In the genomic region with DNA sequence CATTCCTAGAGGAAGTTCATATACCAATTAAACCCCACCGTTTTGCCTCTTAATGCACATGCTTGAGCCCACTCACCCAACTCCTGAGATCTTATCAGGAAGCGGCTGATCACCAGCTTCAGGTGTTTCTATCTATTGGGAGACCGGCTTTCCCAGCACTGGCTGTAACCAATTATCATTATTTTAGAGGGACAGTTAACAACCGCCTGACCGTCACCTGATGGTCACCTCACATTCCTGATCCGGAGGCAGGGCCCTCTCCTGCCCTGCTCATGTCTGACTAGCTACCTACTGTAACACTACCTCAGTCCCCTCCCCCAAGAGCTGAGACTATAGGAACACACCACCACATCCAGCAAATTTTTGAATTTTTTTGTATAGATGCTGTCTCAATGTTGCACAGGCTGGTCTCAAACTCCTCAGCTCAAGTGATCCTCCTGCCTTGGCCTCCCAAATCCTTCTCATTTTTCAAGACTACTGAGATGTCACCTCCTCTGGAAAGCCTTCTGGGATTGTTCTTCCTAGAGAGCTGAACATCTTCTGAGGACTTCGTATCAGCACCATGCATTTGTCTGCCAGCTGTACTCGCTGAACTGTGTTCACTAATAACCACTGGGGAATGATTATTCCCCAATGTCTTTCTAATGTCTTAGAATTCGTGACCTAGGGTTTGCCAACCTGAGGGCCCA, we compare ENCODE assay signal across 15 cellular contexts.
DNase-seq lines count a peak whose midpoint lies in the region; ATAC-seq and TF ChIP-seq lines count a peak whose summit lies in the region.
"Had no signal": no experiment of that assay in that cellular context is flagged by ENCODE, and none has a peak within 500 bp of the region (broad histone marks: within the 10 kb centered on the region; RNA-seq: fewer than 3 reads in every experiment).

No MANE protein-coding gene starts in this region.

- H3K4me1 ChIP-seq in Panc1 (ENCODE audit: control insufficient read depth, insufficient read depth, low read length) (peaks cover 54% of the 10 kb centered on the region), endodermal cell (ENCODE audit: control insufficient read depth, insufficient read depth, low read length) (peaks cover 8% of the 10 kb centered on the region)
- H3K4me1 ChIP-seq: BLaER1 treated with 17β-estradiol and CSF1 and Interleukin-3, amounts not matched to agents 10 nM and 100 nM had no signal

- H3K27ac ChIP-seq in Panc1 (ENCODE audit: low read length) (peak overlapping the region; percentile 85), endodermal cell (ENCODE audit: low read depth, low read length) (no peak overlapping the region), coronary artery (no peak overlapping the region)
- H3K27ac ChIP-seq: BLaER1 treated with 17β-estradiol and CSF1 and Interleukin-3, amounts not matched to agents 10 nM and 100 nM had no signal

- no peak overlapping the region for H3K4me3 ChIP-seq in Panc1 (ENCODE audit: low read depth in 2 of 2, low read length in 2 of 2)
- H3K4me3 ChIP-seq in endodermal cell (ENCODE audit: low read length): no peak overlapping the region
- H3K4me3 ChIP-seq in coronary artery: no peak overlapping the region
- H3K4me3 ChIP-seq: BLaER1 treated with 17β-estradiol and CSF1 and Interleukin-3, amounts not matched to agents 10 nM and 100 nM; GM23338 had no signal

- H3K4me3 Mint-ChIP-seq in endodermal cell (no peak overlapping the region), neural crest cell (no peak overlapping the region)
- H3K4me3 Mint-ChIP-seq: B cell; CD8-positive, alpha-beta T cell; GM23338 had no signal

- H3K27ac Mint-ChIP-seq in endodermal cell: no peak overlapping the region
- peak overlapping the region; percentile 20 for H3K27ac Mint-ChIP-seq in neural crest cell (ENCODE audit: unreplicated experiment)
- H3K27ac Mint-ChIP-seq: B cell; CD8-positive, alpha-beta T cell; GM23338 had no signal

- no TSS peak for BruUV-seq in Panc1 (replicated peaks; lab: Mats Ljungman, UMichigan)

- CTCF ChIA-PET in Panc1 (lab: Charles Lee): no interaction called here

- no peaks in the 10 kb centered on the region for H3K9me3 Mint-ChIP-seq in endodermal cell
- H3K9me3 Mint-ChIP-seq in neural crest cell: no peaks in the 10 kb centered on the region
- H3K9me3 Mint-ChIP-seq: CD8-positive, alpha-beta T cell had no signal

- no peaks in the 10 kb centered on the region for H3K27me3 ChIP-seq in Panc1 (ENCODE audit: control insufficient read depth, insufficient read depth, low read length)
- no peaks in the 10 kb centered on the region for H3K27me3 ChIP-seq in endodermal cell (ENCODE audit: control insufficient read depth, insufficient read depth, low read length, poor library complexity, severe bottlenecking)

- POLR2A ChIA-PET in Panc1 (lab: Charles Lee): no interaction called here

- in situ Hi-C loops in Panc1 (cut with HindIII; ENCODE audit: low pct_unique_long_range_greater_than_20kb, low sequenced_read_pairs): no loop called here

- DNase-seq in Panc1 (ENCODE audit: low read depth, low spot score) (no peak), endodermal cell (peak; percentile 30), neural crest cell (ENCODE audit: low read depth, low spot score) (no peak), coronary artery (ENCODE audit: low spot score) (no peak), cortex of kidney (lab: John Stamatoyannopoulos, UW) (no peak), NCI-H82 (lab: John Stamatoyannopoulos, UW) (no peak)
- DNase-seq: Calu3; CD8-positive, alpha-beta T cell; DMS79 treated with DMSO at 0.1 percent for 48 hours; GF-D8; H7 had no signal

- WGBS in endodermal cell (ENCODE audit: insufficient coverage in 1 of 2, insufficient read length in 1 of 2), 2 experiments: 91 to 96% methylated on average over 9 of the region's 9 CpGs

- peaks cover 27% of the 10 kb centered on the region for H3K27me3 Mint-ChIP-seq in endodermal cell (ENCODE audit: insufficient read depth)
- peaks cover 2% of the 10 kb centered on the region for H3K27me3 Mint-ChIP-seq in neural crest cell (ENCODE audit: low read depth)

- TF ChIP-seq CTCF in Panc1 (IDR thresholded peaks at IDR 0.05) (no peak), endodermal cell (conservative IDR thresholded peaks at IDR 0.05) (no peak), neural crest cell (conservative IDR thresholded peaks at IDR 0.05) (no peak), coronary artery (IDR thresholded peaks at IDR 0.05) (no peak)

- H3K9me3 ChIP-seq in Panc1 (ENCODE audit: control insufficient read depth, insufficient read depth, low read depth, low read length): no peaks in the 10 kb centered on the region
- H3K9me3 ChIP-seq in endodermal cell (ENCODE audit: control insufficient read depth, low read length): no peaks in the 10 kb centered on the region

- H3K4me1 Mint-ChIP-seq in endodermal cell (peaks cover 7% of the 10 kb centered on the region), neural crest cell (peaks cover 21% of the 10 kb centered on the region)
- H3K4me1 Mint-ChIP-seq: B cell, GM23338 had no signal

- no peaks in the 10 kb centered on the region for H3K36me3 ChIP-seq in Panc1 (ENCODE audit: control insufficient read depth, insufficient read depth, low read length)
- no peaks in the 10 kb centered on the region for H3K36me3 ChIP-seq in endodermal cell (ENCODE audit: control insufficient read depth, insufficient read depth, low read length)
- H3K36me3 ChIP-seq: BLaER1 treated with 17β-estradiol and CSF1 and Interleukin-3, amounts not matched to agents 10 nM and 100 nM had no signal

- intact Hi-C loops in Panc1 (cut with micrococcal nuclease; ENCODE audit: unreplicated experiment): loop anchor here (5.0 kb wide), 3 partner anchors 61 to 204 kb away; no protein-coding TSS in a partner anchor

- no peak for ATAC-seq in Panc1
- ATAC-seq: CD8-positive, alpha-beta T cell; GM23338; HCT116 had no signal

- no peak overlapping the region for H3K9ac ChIP-seq in endodermal cell (ENCODE audit: extremely low read depth, low read length, poor library complexity, severe bottlenecking)
- H3K9ac ChIP-seq: BLaER1 treated with 17β-estradiol and CSF1 and Interleukin-3, amounts not matched to agents 10 nM and 100 nM had no signal

- H3K36me3 Mint-ChIP-seq in endodermal cell (ENCODE audit: low read depth): no peaks in the 10 kb centered on the region
- H3K36me3 Mint-ChIP-seq in neural crest cell (ENCODE audit: low read depth): no peaks in the 10 kb centered on the region
- H3K36me3 Mint-ChIP-seq: CD8-positive, alpha-beta T cell had no signal
